ENCODE assay signal across 1 cellular context in genomic region chr2:54590216-54590961, GRCh38.
A peak's percentile ranks its signal among the peaks of the same experiment; 100 is the strongest.
TF ChIP-seq lines count a peak whose summit lies in the region.

No MANE protein-coding gene starts in this region.

TF ChIP-seq in liver, 16 proteins besides CTCF, POLR2A, EP300 and RAD21 (continued from another document):
- TF ChIP-seq, protein P1, sequence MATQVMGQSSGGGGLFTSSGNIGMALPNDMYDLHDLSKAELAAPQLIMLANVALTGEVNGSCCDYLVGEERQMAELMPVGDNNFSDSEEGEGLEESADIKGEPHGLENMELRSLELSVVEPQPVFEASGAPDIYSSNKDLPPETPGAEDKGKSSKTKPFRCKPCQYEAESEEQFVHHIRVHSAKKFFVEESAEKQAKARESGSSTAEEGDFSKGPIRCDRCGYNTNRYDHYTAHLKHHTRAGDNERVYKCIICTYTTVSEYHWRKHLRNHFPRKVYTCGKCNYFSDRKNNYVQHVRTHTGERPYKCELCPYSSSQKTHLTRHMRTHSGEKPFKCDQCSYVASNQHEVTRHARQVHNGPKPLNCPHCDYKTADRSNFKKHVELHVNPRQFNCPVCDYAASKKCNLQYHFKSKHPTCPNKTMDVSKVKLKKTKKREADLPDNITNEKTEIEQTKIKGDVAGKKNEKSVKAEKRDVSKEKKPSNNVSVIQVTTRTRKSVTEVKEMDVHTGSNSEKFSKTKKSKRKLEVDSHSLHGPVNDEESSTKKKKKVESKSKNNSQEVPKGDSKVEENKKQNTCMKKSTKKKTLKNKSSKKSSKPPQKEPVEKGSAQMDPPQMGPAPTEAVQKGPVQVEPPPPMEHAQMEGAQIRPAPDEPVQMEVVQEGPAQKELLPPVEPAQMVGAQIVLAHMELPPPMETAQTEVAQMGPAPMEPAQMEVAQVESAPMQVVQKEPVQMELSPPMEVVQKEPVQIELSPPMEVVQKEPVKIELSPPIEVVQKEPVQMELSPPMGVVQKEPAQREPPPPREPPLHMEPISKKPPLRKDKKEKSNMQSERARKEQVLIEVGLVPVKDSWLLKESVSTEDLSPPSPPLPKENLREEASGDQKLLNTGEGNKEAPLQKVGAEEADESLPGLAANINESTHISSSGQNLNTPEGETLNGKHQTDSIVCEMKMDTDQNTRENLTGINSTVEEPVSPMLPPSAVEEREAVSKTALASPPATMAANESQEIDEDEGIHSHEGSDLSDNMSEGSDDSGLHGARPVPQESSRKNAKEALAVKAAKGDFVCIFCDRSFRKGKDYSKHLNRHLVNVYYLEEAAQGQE (IDR thresholded peaks at IDR 0.05), result peak; percentile 0
